ENCODE assay signal across 1 cellular context in genomic region chr14:36516719-36517241, GRCh38.
TF ChIP-seq lines count a peak whose summit lies in the region.

No MANE protein-coding gene starts in this region.

TF ChIP-seq in WTC11, 78 proteins besides CTCF, POLR2A, EP300 and RAD21 (continued from another document):
- TF ChIP-seq, protein P1, sequence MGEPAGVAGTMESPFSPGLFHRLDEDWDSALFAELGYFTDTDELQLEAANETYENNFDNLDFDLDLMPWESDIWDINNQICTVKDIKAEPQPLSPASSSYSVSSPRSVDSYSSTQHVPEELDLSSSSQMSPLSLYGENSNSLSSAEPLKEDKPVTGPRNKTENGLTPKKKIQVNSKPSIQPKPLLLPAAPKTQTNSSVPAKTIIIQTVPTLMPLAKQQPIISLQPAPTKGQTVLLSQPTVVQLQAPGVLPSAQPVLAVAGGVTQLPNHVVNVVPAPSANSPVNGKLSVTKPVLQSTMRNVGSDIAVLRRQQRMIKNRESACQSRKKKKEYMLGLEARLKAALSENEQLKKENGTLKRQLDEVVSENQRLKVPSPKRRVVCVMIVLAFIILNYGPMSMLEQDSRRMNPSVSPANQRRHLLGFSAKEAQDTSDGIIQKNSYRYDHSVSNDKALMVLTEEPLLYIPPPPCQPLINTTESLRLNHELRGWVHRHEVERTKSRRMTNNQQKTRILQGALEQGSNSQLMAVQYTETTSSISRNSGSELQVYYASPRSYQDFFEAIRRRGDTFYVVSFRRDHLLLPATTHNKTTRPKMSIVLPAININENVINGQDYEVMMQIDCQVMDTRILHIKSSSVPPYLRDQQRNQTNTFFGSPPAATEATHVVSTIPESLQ (CRISPR knock-in tag; IDR thresholded peaks at IDR 0.05) = no peak
